In the genomic region with DNA sequence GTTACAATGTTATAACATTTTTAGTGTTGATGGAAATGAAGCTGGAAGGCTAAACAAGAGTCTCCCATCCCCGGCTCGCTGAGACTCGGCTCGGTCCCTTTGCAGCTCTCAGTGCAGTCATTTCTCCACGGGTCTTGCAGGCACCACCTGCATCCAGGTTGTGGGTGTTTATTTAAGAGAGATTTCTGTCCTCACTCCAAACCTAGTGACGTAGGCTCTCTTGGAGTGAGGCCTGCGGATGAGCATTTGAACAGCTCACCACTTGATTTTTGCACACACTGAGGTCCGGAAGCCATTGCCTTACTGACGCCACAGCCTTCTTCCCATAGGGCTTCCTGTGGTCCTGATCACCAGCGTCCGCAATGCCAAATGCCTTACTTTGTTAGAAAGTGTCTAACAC, we compare ENCODE assay signal across 20 cellular contexts.
"Had no signal": no experiment of that assay in that cellular context is flagged by ENCODE, and none has a peak within 500 bp of the region (broad histone marks: within the 10 kb centered on the region; RNA-seq: fewer than 3 reads in every experiment).

No MANE protein-coding gene starts in this region.

- H3K36me3 ChIP-seq: breast epithelium had no signal

- H3K27me3 Mint-ChIP-seq: activated naive CD8-positive, alpha-beta T cell; stimulated activated naive B cell treated with anti-CD40 and anti-IgM and Interleukin-4, amounts not matched to agents 10 μg/mL and 1 μg/mL and 100 μg/mL, for 72 hours had no signal

- H3K9me3 Mint-ChIP-seq: activated CD4-positive, alpha-beta memory T cell treated with anti-CD3 and anti-CD28 coated beads for 36 hours; activated T-cell treated with anti-CD3 and anti-CD28 coated beads, Interleukin-2, amount 50 U/mL, for 4 hours; mesothelial cell of epicardium; T-cell had no signal

- H3K27ac ChIP-seq: breast epithelium, epithelial cell of prostate, gastrocnemius medialis, prostate gland, spleen, upper lobe of left lung had no signal

- DNase-seq: activated CD4-positive, alpha-beta memory T cell treated with anti-CD3 and anti-CD28 coated beads for 36 hours; activated CD4-positive, alpha-beta T cell treated with anti-CD3 and anti-CD28 coated beads for 1 hour; activated gamma-delta T cell; activated T-cell treated with anti-CD3 and anti-CD28 coated beads, Interleukin-2, amount 50 U/mL, for 4 hours; amygdala; effector CD4-positive, alpha-beta T cell; gastrocnemius medialis; kidney; spleen; stimulated activated CD4-positive, alpha-beta T cell treated with anti-CD3 and anti-CD28 coated beads, Interleukin-1b, Interleukin-23, amount 100 ng/mL, for 48 hours; stimulated activated naive B cell treated with anti-CD40 and anti-IgM and Interleukin-4, amounts not matched to agents 10 μg/mL and 1 μg/mL and 100 μg/mL, for 72 hours; T-cell; T1000; upper lobe of left lung had no signal

- H3K4me3 ChIP-seq: breast epithelium, gastrocnemius medialis, prostate gland, spleen, upper lobe of left lung had no signal

- H3K4me3 Mint-ChIP-seq: activated CD4-positive, alpha-beta memory T cell treated with anti-CD3 and anti-CD28 coated beads for 36 hours; activated naive CD8-positive, alpha-beta T cell; activated T-cell treated with anti-CD3 and anti-CD28 coated beads, Interleukin-2, amount 50 U/mL, for 4 hours; mesothelial cell of epicardium; stimulated activated naive B cell treated with anti-CD40 and anti-IgM and Interleukin-4, amounts not matched to agents 10 μg/mL and 1 μg/mL and 100 μg/mL, for 72 hours; T-cell had no signal

- H3K27me3 ChIP-seq: breast epithelium, gastrocnemius medialis, spleen, upper lobe of left lung had no signal

- H3K36me3 Mint-ChIP-seq: activated CD4-positive, alpha-beta memory T cell treated with anti-CD3 and anti-CD28 coated beads for 36 hours; activated naive CD8-positive, alpha-beta T cell; T-cell had no signal

- ATAC-seq: activated T-cell treated with anti-CD3 and anti-CD28 coated beads, Interleukin-2, amount 50 U/mL, for 4 hours; gastrocnemius medialis; sciatic nerve; stimulated activated naive B cell treated with anti-CD40 and anti-IgM and Interleukin-4, amounts not matched to agents 10 μg/mL and 1 μg/mL and 100 μg/mL, for 72 hours; T-cell had no signal

- H3K4me1 ChIP-seq: breast epithelium, gastrocnemius medialis, prostate gland, spleen, upper lobe of left lung had no signal

- H3K9me3 ChIP-seq: breast epithelium, gastrocnemius medialis, prostate gland, spleen, upper lobe of left lung had no signal

- H3K27ac Mint-ChIP-seq: activated CD4-positive, alpha-beta memory T cell treated with anti-CD3 and anti-CD28 coated beads for 36 hours; activated naive CD8-positive, alpha-beta T cell; mesothelial cell of epicardium; stimulated activated naive B cell treated with anti-CD40 and anti-IgM and Interleukin-4, amounts not matched to agents 10 μg/mL and 1 μg/mL and 100 μg/mL, for 72 hours; T-cell had no signal
